In genomic region chr13:47650221-47650620, GRCh38 we compare ENCODE assay signal across 33 cellular contexts.
"Had no signal": no experiment of that assay in that cellular context is flagged by ENCODE, and none has a peak within 500 bp of the region (broad histone marks: within the 10 kb centered on the region; RNA-seq: fewer than 3 reads in every experiment).

No MANE protein-coding gene starts in this region.

- H3K36me3 ChIP-seq: esophagus squamous epithelium, heart right ventricle, lower lobe of right lung, neutrophil, right atrium auricular region, suprapubic skin, transverse colon, upper lobe of right lung, uterus had no signal

- DNase-seq: dermis blood vessel endothelial cell; effector memory CD8-positive, alpha-beta T cell; erythroblast; esophagus squamous epithelium; foreskin melanocyte; glutamatergic neuron; heart right ventricle; hippocampal formation; left colon; left ventricle myocardium superior; lower lobe of right lung; mucosa of descending colon; naive B cell; stimulated activated CD4-positive, alpha-beta T cell treated with anti-CD3 and anti-CD28 coated beads, Interleukin-12 subunit alpha, Interleukin-12 subunit beta, amount 100 ng/mL, for 4 hours; stimulated activated CD4-positive, alpha-beta T cell treated with anti-CD3 and anti-CD28 coated beads, Interleukin-1b, Interleukin-23, amount 100 ng/mL, for 48 hours; stimulated activated CD4-positive, alpha-beta T cell treated with anti-CD3 and anti-CD28 coated beads, Interleukin-4, amount 100 ng/mL, for 1 hour; stimulated activated CD8-positive, alpha-beta memory T cell treated with anti-CD3 and anti-CD28 coated beads, Interleukin-4, amount 100 ng/mL, for 48 hours; stimulated activated naive CD4-positive, alpha-beta T cell; stimulated activated naive CD8-positive, alpha-beta T cell treated with anti-CD3 and anti-CD28 coated beads, Interleukin-15, amount 100 ng/mL, for 72 hours; transverse colon; upper lobe of right lung; uterus had no signal

- H3K4me1 ChIP-seq: esophagus squamous epithelium, heart right ventricle, lower lobe of right lung, parathyroid adenoma, right atrium auricular region, suprapubic skin, transverse colon, upper lobe of right lung, uterus had no signal

- H3K9me3 ChIP-seq: esophagus squamous epithelium, lower lobe of right lung, mucosa of descending colon, neutrophil, right atrium auricular region, suprapubic skin, transverse colon, upper lobe of right lung, uterus had no signal

- H3K27me3 Mint-ChIP-seq: effector memory CD8-positive, alpha-beta T cell; natural killer cell treated with Interleukin-12 subunit alpha and Interleukin-12 subunit beta and Interleukin-15 and Interleukin-18, amount 100 ng/mL, for 72 hours; progenitor cell of endocrine pancreas; stimulated activated naive CD8-positive, alpha-beta T cell treated with anti-CD3 and anti-CD28 coated beads, Interleukin-15, amount 100 ng/mL, for 72 hours had no signal

- H3K4me1 Mint-ChIP-seq: mesothelial cell of epicardium; naive B cell; neural crest cell; stimulated activated naive CD8-positive, alpha-beta T cell treated with anti-CD3 and anti-CD28 coated beads, Interleukin-15, amount 100 ng/mL, for 72 hours had no signal

- ATAC-seq: effector memory CD8-positive, alpha-beta T cell; heart right ventricle; left colon; left ventricle myocardium superior; lower lobe of right lung; mucosa of descending colon; natural killer cell treated with Interleukin-12 subunit alpha and Interleukin-12 subunit beta and Interleukin-15 and Interleukin-18, amount 100 ng/mL, for 72 hours; sciatic nerve; stimulated activated naive CD8-positive, alpha-beta T cell treated with anti-CD3 and anti-CD28 coated beads, Interleukin-15, amount 100 ng/mL, for 72 hours; upper lobe of right lung had no signal

- H3K4me3 ChIP-seq: coronary artery, esophagus squamous epithelium, heart right ventricle, lower lobe of right lung, mucosa of descending colon, right atrium auricular region, smooth muscle cell, suprapubic skin, transverse colon, upper lobe of right lung, uterus had no signal

- H3K4me3 Mint-ChIP-seq: effector memory CD8-positive, alpha-beta T cell; mesothelial cell of epicardium; naive B cell; natural killer cell treated with Interleukin-12 subunit alpha and Interleukin-12 subunit beta and Interleukin-15 and Interleukin-18, amount 100 ng/mL, for 72 hours; neural crest cell; stimulated activated naive CD8-positive, alpha-beta T cell treated with anti-CD3 and anti-CD28 coated beads, Interleukin-15, amount 100 ng/mL, for 72 hours had no signal

- H3K9me3 Mint-ChIP-seq: mesothelial cell of epicardium; stimulated activated naive CD8-positive, alpha-beta T cell treated with anti-CD3 and anti-CD28 coated beads, Interleukin-15, amount 100 ng/mL, for 72 hours had no signal

- H3K27ac ChIP-seq: coronary artery, esophagus squamous epithelium, heart right ventricle, lower lobe of right lung, neutrophil, parathyroid adenoma, right atrium auricular region, suprapubic skin, transverse colon, upper lobe of right lung, uterus had no signal

- H3K27ac Mint-ChIP-seq: effector memory CD8-positive, alpha-beta T cell; mesothelial cell of epicardium; naive B cell; natural killer cell treated with Interleukin-12 subunit alpha and Interleukin-12 subunit beta and Interleukin-15 and Interleukin-18, amount 100 ng/mL, for 72 hours; progenitor cell of endocrine pancreas; stimulated activated naive CD8-positive, alpha-beta T cell treated with anti-CD3 and anti-CD28 coated beads, Interleukin-15, amount 100 ng/mL, for 72 hours had no signal

- H3K36me3 Mint-ChIP-seq: mesothelial cell of epicardium; naive B cell; natural killer cell treated with Interleukin-12 subunit alpha and Interleukin-12 subunit beta and Interleukin-15 and Interleukin-18, amount 100 ng/mL, for 72 hours had no signal
